In genomic region chr10:116096501-116096900, GRCh38 we compare ENCODE assay signal across 17 cellular contexts.
A peak's percentile ranks its signal among the peaks of the same experiment; 100 is the strongest.
DNase-seq lines count a peak whose midpoint lies in the region; FAIRE-seq and TF ChIP-seq lines count a peak whose summit lies in the region.
"Had no signal": no experiment of that assay in that cellular context is flagged by ENCODE, and none has a peak within 500 bp of the region (broad histone marks: within the 10 kb centered on the region; RNA-seq: fewer than 3 reads in every experiment).

No MANE protein-coding gene starts in this region.

- H3K27me3 Mint-ChIP-seq in glutamatergic neuron (ENCODE audit: unreplicated experiment): peaks cover 29% of the 10 kb centered on the region
- H3K27me3 Mint-ChIP-seq in nephron (ENCODE audit: low read depth): peaks cover 10% of the 10 kb centered on the region
- H3K27me3 Mint-ChIP-seq in CD14-positive monocyte (ENCODE audit: low read depth in 3 of 3): peaks cover 0 to 1% (median 0%) of the 10 kb centered on the region in 3 donors
- H3K27me3 Mint-ChIP-seq: CD4-positive, alpha-beta T cell had no signal

- peak overlapping the region; percentile 53 for H3K4me3 Mint-ChIP-seq in glutamatergic neuron (ENCODE audit: unreplicated experiment)
- peak overlapping the region in 2 of 3 experiments; percentile 25 to 29 for H3K4me3 Mint-ChIP-seq in nephron
- H3K4me3 Mint-ChIP-seq in CD14-positive monocyte: no peak overlapping the region
- H3K4me3 Mint-ChIP-seq: CD4-positive, alpha-beta T cell; GM23338 had no signal

- FAIRE-seq in GM12892 (lab: Jason Lieb, UNC): no peak
- FAIRE-seq: A204.1, D721Med, H54 had no signal

- H3K4me1 ChIP-seq in SJSA1 (replicated peaks): peaks cover 70% of the 10 kb centered on the region
- H3K4me1 ChIP-seq: BE2C, Caco-2 had no signal

- peak in 1 of 2 experiments; percentile 58 for DNase-seq in SJSA1 (ENCODE audit: low read depth in 1 of 2, low spot score in 2 of 2)
- DNase-seq in glutamatergic neuron: no peak
- DNase-seq in retina: peak; percentile 51
- DNase-seq in cerebellar cortex (ENCODE audit: low spot score): no peak
- DNase-seq in GM12892 (ENCODE audit: insufficient read length): no peak
- DNase-seq in CD14-positive monocyte (ENCODE audit: low spot score): no peak
- DNase-seq: ACHN; BE2C; Caco-2; CD4-positive, alpha-beta T cell; GDM1; HCEC 1CT had no signal

- H3K4me3 ChIP-seq in SJSA1: peak overlapping the region; percentile 9
- H3K4me3 ChIP-seq: GM23338 had no signal

- H3K27ac ChIP-seq in SJSA1: peak overlapping the region; percentile 74

- no peak for TF ChIP-seq POLR2A in GM12892 (IDR thresholded peaks at IDR 0.05; ENCODE audit: low read depth, low read length)

- H3K9me3 Mint-ChIP-seq in glutamatergic neuron (ENCODE audit: unreplicated experiment) (peaks cover 31% of the 10 kb centered on the region), nephron (no peaks in the 10 kb centered on the region), CD14-positive monocyte (peaks cover 0 to 6% (median 1%) of the 10 kb centered on the region in 7 donors)
- H3K9me3 Mint-ChIP-seq: GM23338 had no signal

- H3K9me3 ChIP-seq in SJSA1 (replicated peaks): no peaks in the 10 kb centered on the region
- H3K9me3 ChIP-seq: BE2C, Caco-2 had no signal

- no peaks in the 10 kb centered on the region for H3K27me3 ChIP-seq in SJSA1 (replicated peaks)
- H3K27me3 ChIP-seq: BE2C had no signal

- H3K36me3 Mint-ChIP-seq in glutamatergic neuron (ENCODE audit: unreplicated experiment): peaks cover 10% of the 10 kb centered on the region
- no peaks in the 10 kb centered on the region for H3K36me3 Mint-ChIP-seq in nephron (ENCODE audit: low read depth)
- H3K36me3 Mint-ChIP-seq in CD14-positive monocyte: no peaks in the 10 kb centered on the region

- H3K4me1 Mint-ChIP-seq in glutamatergic neuron (ENCODE audit: low read depth, unreplicated experiment): peaks cover 60% of the 10 kb centered on the region
- H3K4me1 Mint-ChIP-seq in nephron: peaks cover 73% of the 10 kb centered on the region
- H3K4me1 Mint-ChIP-seq in CD14-positive monocyte: no peaks in the 10 kb centered on the region

- H3K27ac Mint-ChIP-seq in glutamatergic neuron (ENCODE audit: unreplicated experiment) (peak overlapping the region; percentile 94), nephron (peak overlapping the region; percentile 63 to 85 (median 75)), CD14-positive monocyte (no peak overlapping the region)
- H3K27ac Mint-ChIP-seq: CD4-positive, alpha-beta T cell; GM23338 had no signal

- intact Hi-C loops in CD14-positive monocyte (cut with micrococcal nuclease): no loop called here

- TF ChIP-seq CTCF in glutamatergic neuron (IDR thresholded peaks at IDR 0.05; ENCODE audit: partially characterized antibody, unreplicated experiment) (no peak), nephron (IDR thresholded peaks at IDR 0.05; ENCODE audit: unreplicated experiment in 3 of 3) (no peak), CD14-positive monocyte (IDR thresholded peaks at IDR 0.05) (no peak)

- H3K36me3 ChIP-seq in SJSA1: peaks cover 4% of the 10 kb centered on the region; the same call in 1 of the 2 replicates
- H3K36me3 ChIP-seq: BE2C had no signal

Comparison
In these comparisons a context has a peak if more than half of its experiments do, and no peak if none do; other contexts are left out.
1. H3K27ac Mint-ChIP-seq: peak in glutamatergic neuron (single experiment) and nephron (3 of 3); none in CD14-positive monocyte (0 of 7).
2. H3K4me3 Mint-ChIP-seq: peak in glutamatergic neuron (single experiment) and nephron (2 of 3); none in CD14-positive monocyte (0 of 2).